Comparison of ENCODE assay signal across 1 cellular context in genomic region chr14:75981826-75982723, GRCh38.
TF ChIP-seq lines count a peak whose summit lies in the region.

TGFB3 (minus strand) TSS chr14:75981995; CDS start chr14:75980893, 1,102 bp downstream.

TF ChIP-seq in K562, 482 proteins besides CTCF, POLR2A, EP300 and RAD21 (continued from another document and continues in another):
- TF ChIP-seq POLR2G (IDR thresholded peaks at IDR 0.05; ENCODE audit: low read depth, low read length) (peak; percentile 59; the same call in 1 of the 2 replicates), SMARCE1 (IDR thresholded peaks at IDR 0.05) (peak; percentile 35; the same call in 1 of the 2 replicates), GATAD2A (IDR thresholded peaks at IDR 0.05) (0 out of 2 replicates have a peak, but pooled peaks have one; percentile 24), MAFK (IDR thresholded peaks at IDR 0.05; ENCODE audit: low read length) (no peak), ELF4 (CRISPR knock-in tag; IDR thresholded peaks at IDR 0.05) (peak; percentile 39; the same call in 1 of the 2 replicates), MNT (conservative IDR thresholded peaks at IDR 0.05) (peak in 1 of 2 experiments; percentile 37; a peak in 1 of 4 replicates), YY1 (IDR thresholded peaks at IDR 0.05; ENCODE audit: borderline replicate concordance in 1 of 3, control insufficient read depth in 1 of 3, extremely low read depth in 1 of 3, insufficient read depth in 3 of 3, insufficient read length in 1 of 3, insufficient replicate concordance in 2 of 3, low read depth in 1 of 3, low read length in 2 of 3) (peak in 2 of 3 experiments; percentile 75 to 76), UBTF (IDR thresholded peaks at IDR 0.05; ENCODE audit: borderline replicate concordance in 1 of 2, low read depth in 2 of 2, low read length in 2 of 2) (0 out of 4 replicates have a peak, but pooled peaks of 1 of the 2 experiments have one; percentile 62), ZNF444 (CRISPR knock-in tag; IDR thresholded peaks at IDR 0.05) (peak; percentile 52; the same call in 1 of the 2 replicates), GTF2E2 (tag; IDR thresholded peaks at IDR 0.05) (no peak), RBFOX2 (IDR thresholded peaks at IDR 0.05; ENCODE audit: low read depth, low read length) (peak; percentile 54; the same call in 1 of the 2 replicates), TRIM24 (IDR thresholded peaks at IDR 0.05) (0 out of 4 replicates have a peak, but pooled peaks of 1 of the 2 experiments have one; percentile 20), ZFX (CRISPR knock-in tag; IDR thresholded peaks at IDR 0.05) (peak; percentile 80), SMARCA5 (IDR thresholded peaks at IDR 0.05) (0 out of 2 replicates have a peak, but pooled peaks have one; percentile 54), NKRF (IDR thresholded peaks at IDR 0.05; ENCODE audit: borderline replicate concordance) (peak; percentile 60; the same call in 1 of the 2 replicates), PRMT5 (CRISPR knock-in tag; IDR thresholded peaks at IDR 0.05) (no peak), NFIC (IDR thresholded peaks at IDR 0.05) (peak; percentile 63), HMGN3 (IDR thresholded peaks at IDR 0.05; ENCODE audit: borderline replicate concordance, extremely low read depth, insufficient read length, low read depth, low read length) (no peak), ZNF717 (CRISPR knock-in tag; IDR thresholded peaks at IDR 0.05) (no peak), FOXK2 (conservative IDR thresholded peaks at IDR 0.05 in 1 of 2, IDR thresholded peaks at IDR 0.05 in 1 of 2; ENCODE audit: low read depth in 2 of 2) (no peak), DPF2 (IDR thresholded peaks at IDR 0.05) (peak; percentile 34), MTA2 (IDR thresholded peaks at IDR 0.05; ENCODE audit: low read depth) (0 out of 2 replicates have a peak, but pooled peaks have one; percentile 29), CREM (IDR thresholded peaks at IDR 0.05; ENCODE audit: low read depth) (peak; percentile 33; the same call in 1 of the 2 replicates), TOE1 (IDR thresholded peaks at IDR 0.05; ENCODE audit: borderline replicate concordance) (0 out of 2 replicates have a peak, but pooled peaks have one; percentile 21), TOE1 (CRISPR knock-in tag; IDR thresholded peaks at IDR 0.05; ENCODE audit: borderline replicate concordance, low read depth) (no peak), NCOA6 (IDR thresholded peaks at IDR 0.05) (peak; percentile 80), SMC3 (conservative IDR thresholded peaks at IDR 0.05; ENCODE audit: insufficient read depth, low read depth, low read length) (peak; percentile 69), MGA (IDR thresholded peaks at IDR 0.05) (0 out of 2 replicates have a peak, but pooled peaks have one; percentile 11), LARP7 (IDR thresholded peaks at IDR 0.05) (0 out of 2 replicates have a peak, but pooled peaks have one; percentile 35), HNRNPK (IDR thresholded peaks at IDR 0.05; ENCODE audit: low read depth, low read length, poor library complexity, severe bottlenecking) (no peak), POLR2AphosphoS5 (IDR thresholded peaks at IDR 0.05; ENCODE audit: control insufficient read depth, insufficient read depth, low read depth, low read length) (no peak), CHAMP1 (IDR thresholded peaks at IDR 0.05) (no peak), PBX2 (CRISPR knock-in tag; IDR thresholded peaks at IDR 0.05; ENCODE audit: low read depth) (no peak), PBX2 (tag; conservative IDR thresholded peaks at IDR 0.05; ENCODE audit: low read depth) (0 out of 2 replicates have a peak, but pooled peaks have one; percentile 9)
